Comparison of ENCODE assay signal across 1 cellular context in genomic region chr19:35040826-35041547, GRCh38.
TF ChIP-seq lines count a peak whose summit lies in the region.

No MANE protein-coding gene starts in this region.

TF ChIP-seq in HepG2, 621 proteins besides CTCF, POLR2A, EP300 and RAD21 (continued from another document and continues in another):
- TF ChIP-seq, protein P1, sequence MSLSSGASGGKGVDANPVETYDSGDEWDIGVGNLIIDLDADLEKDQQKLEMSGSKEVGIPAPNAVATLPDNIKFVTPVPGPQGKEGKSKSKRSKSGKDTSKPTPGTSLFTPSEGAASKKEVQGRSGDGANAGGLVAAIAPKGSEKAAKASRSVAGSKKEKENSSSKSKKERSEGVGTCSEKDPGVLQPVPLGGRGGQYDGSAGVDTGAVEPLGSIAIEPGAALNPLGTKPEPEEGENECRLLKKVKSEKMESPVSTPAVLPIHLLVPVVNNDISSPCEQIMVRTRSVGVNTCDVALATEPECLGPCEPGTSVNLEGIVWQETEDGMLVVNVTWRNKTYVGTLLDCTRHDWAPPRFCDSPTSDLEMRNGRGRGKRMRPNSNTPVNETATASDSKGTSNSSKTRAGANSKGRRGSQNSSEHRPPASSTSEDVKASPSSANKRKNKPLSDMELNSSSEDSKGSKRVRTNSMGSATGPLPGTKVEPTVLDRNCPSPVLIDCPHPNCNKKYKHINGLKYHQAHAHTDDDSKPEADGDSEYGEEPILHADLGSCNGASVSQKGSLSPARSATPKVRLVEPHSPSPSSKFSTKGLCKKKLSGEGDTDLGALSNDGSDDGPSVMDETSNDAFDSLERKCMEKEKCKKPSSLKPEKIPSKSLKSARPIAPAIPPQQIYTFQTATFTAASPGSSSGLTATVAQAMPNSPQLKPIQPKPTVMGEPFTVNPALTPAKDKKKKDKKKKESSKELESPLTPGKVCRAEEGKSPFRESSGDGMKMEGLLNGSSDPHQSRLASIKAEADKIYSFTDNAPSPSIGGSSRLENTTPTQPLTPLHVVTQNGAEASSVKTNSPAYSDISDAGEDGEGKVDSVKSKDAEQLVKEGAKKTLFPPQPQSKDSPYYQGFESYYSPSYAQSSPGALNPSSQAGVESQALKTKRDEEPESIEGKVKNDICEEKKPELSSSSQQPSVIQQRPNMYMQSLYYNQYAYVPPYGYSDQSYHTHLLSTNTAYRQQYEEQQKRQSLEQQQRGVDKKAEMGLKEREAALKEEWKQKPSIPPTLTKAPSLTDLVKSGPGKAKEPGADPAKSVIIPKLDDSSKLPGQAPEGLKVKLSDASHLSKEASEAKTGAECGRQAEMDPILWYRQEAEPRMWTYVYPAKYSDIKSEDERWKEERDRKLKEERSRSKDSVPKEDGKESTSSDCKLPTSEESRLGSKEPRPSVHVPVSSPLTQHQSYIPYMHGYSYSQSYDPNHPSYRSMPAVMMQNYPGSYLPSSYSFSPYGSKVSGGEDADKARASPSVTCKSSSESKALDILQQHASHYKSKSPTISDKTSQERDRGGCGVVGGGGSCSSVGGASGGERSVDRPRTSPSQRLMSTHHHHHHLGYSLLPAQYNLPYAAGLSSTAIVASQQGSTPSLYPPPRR (CRISPR knock-in tag; IDR thresholded peaks at IDR 0.05; ENCODE audit: borderline replicate concordance), result peak; percentile 95
- TF ChIP-seq CEBPG (CRISPR knock-in tag; IDR thresholded peaks at IDR 0.05) (no peak), RNF2 (conservative IDR thresholded peaks at IDR 0.05; ENCODE audit: low read depth) (no peak), PHF8 (CRISPR knock-in tag; IDR thresholded peaks at IDR 0.05) (peak; percentile 63; the same call in 1 of the 2 replicates), ZNF33A (CRISPR knock-in tag; IDR thresholded peaks at IDR 0.05; ENCODE audit: borderline replicate concordance) (peak; percentile 90), PAWR (CRISPR knock-in tag; IDR thresholded peaks at IDR 0.05; ENCODE audit: borderline replicate concordance) (0 out of 2 replicates have a peak, but pooled peaks have one; percentile 15), THAP11 (CRISPR knock-in tag; IDR thresholded peaks at IDR 0.05) (peak; percentile 74), ZNF644 (CRISPR knock-in tag; IDR thresholded peaks at IDR 0.05; ENCODE audit: low read depth) (peak; percentile 16; the same call in 1 of the 2 replicates), ZNF234 (CRISPR knock-in tag; conservative IDR thresholded peaks at IDR 0.05) (peak; percentile 71; the same call in 1 of the 2 replicates), HDAC1 (CRISPR knock-in tag; IDR thresholded peaks at IDR 0.05) (peak; percentile 99), ZNF740 (CRISPR knock-in tag; IDR thresholded peaks at IDR 0.05) (peak; percentile 20; the same call in 1 of the 2 replicates), PBX2 (CRISPR knock-in tag; IDR thresholded peaks at IDR 0.05) (no peak), HMGXB3 (CRISPR knock-in tag; IDR thresholded peaks at IDR 0.05; ENCODE audit: borderline replicate concordance) (peak; percentile 39), ZNF12 (CRISPR knock-in tag; IDR thresholded peaks at IDR 0.05) (no peak; the same call in 1 of the 2 replicates), MTERF4 (CRISPR knock-in tag; IDR thresholded peaks at IDR 0.05) (peak; percentile 52; the same call in 1 of the 2 replicates), ZNF652 (CRISPR knock-in tag; IDR thresholded peaks at IDR 0.05; ENCODE audit: borderline replicate concordance, low read depth) (no peak), HDAC6 (IDR thresholded peaks at IDR 0.05; ENCODE audit: low read depth, low read length) (no peak), SUZ12 (IDR thresholded peaks at IDR 0.05; ENCODE audit: low read depth, low read length) (no peak), ZNF83 (CRISPR knock-in tag; IDR thresholded peaks at IDR 0.05; ENCODE audit: borderline replicate concordance) (no peak), ZNF337 (CRISPR knock-in tag; IDR thresholded peaks at IDR 0.05; ENCODE audit: borderline replicate concordance, low read depth) (peak; percentile 82; the same call in 1 of the 2 replicates), TBX2 (CRISPR knock-in tag; IDR thresholded peaks at IDR 0.05; ENCODE audit: borderline replicate concordance) (peak; percentile 99), ZNF207 (IDR thresholded peaks at IDR 0.05; ENCODE audit: borderline replicate concordance) (no peak), FOXA3 (CRISPR knock-in tag; IDR thresholded peaks at IDR 0.05) (peak; percentile 92), ZNF597 (CRISPR knock-in tag; IDR thresholded peaks at IDR 0.05) (no peak), FOXJ3 (CRISPR knock-in tag; IDR thresholded peaks at IDR 0.05; ENCODE audit: borderline replicate concordance) (peak; percentile 91; the same call in 1 of the 2 replicates), NAIF1 (CRISPR knock-in tag; IDR thresholded peaks at IDR 0.05; ENCODE audit: borderline replicate concordance) (peak; percentile 89; the same call in 1 of the 2 replicates), ZNF543 (CRISPR knock-in tag; IDR thresholded peaks at IDR 0.05) (peak; percentile 20; the same call in 1 of the 2 replicates), RARG (CRISPR knock-in tag; IDR thresholded peaks at IDR 0.05; ENCODE audit: low read depth) (no peak), ELF1 (CRISPR knock-in tag; IDR thresholded peaks at IDR 0.05) (peak; percentile 79), ZFP36L1 (CRISPR knock-in tag; IDR thresholded peaks at IDR 0.05) (peak; percentile 87; the same call in 1 of the 2 replicates), BHLHE40 (IDR thresholded peaks at IDR 0.05; ENCODE audit: low read length) (peak; percentile 86), ETS1 (CRISPR knock-in tag; IDR thresholded peaks at IDR 0.05) (no peak; the same call in 1 of the 2 replicates), AGO1 (IDR thresholded peaks at IDR 0.05; ENCODE audit: low read depth, low read length, poor library complexity, severe bottlenecking) (peak; percentile 60), MTA3 (CRISPR knock-in tag; IDR thresholded peaks at IDR 0.05) (no peak), NCOA1 (CRISPR knock-in tag; IDR thresholded peaks at IDR 0.05) (no peak), KDM4B (CRISPR knock-in tag; IDR thresholded peaks at IDR 0.05) (no peak), KLF12 (CRISPR knock-in tag; IDR thresholded peaks at IDR 0.05; ENCODE audit: borderline replicate concordance) (no peak), SIX1 (CRISPR knock-in tag; IDR thresholded peaks at IDR 0.05; ENCODE audit: borderline replicate concordance) (peak; percentile 59; the same call in 1 of the 2 replicates), ZNF329 (CRISPR knock-in tag; IDR thresholded peaks at IDR 0.05; ENCODE audit: low read depth) (peak; percentile 84), ATM (IDR thresholded peaks at IDR 0.05; ENCODE audit: borderline replicate concordance) (no peak), ASH2L (IDR thresholded peaks at IDR 0.05; ENCODE audit: insufficient read length, low read depth, low read length) (no peak), ZNF263 (CRISPR knock-in tag; IDR thresholded peaks at IDR 0.05) (peak; percentile 68; the same call in 1 of the 2 replicates), ZZZ3 (CRISPR knock-in tag; IDR thresholded peaks at IDR 0.05; ENCODE audit: borderline replicate concordance) (0 out of 2 replicates have a peak, but pooled peaks have one; percentile 14)
- TF ChIP-seq, protein P2, sequence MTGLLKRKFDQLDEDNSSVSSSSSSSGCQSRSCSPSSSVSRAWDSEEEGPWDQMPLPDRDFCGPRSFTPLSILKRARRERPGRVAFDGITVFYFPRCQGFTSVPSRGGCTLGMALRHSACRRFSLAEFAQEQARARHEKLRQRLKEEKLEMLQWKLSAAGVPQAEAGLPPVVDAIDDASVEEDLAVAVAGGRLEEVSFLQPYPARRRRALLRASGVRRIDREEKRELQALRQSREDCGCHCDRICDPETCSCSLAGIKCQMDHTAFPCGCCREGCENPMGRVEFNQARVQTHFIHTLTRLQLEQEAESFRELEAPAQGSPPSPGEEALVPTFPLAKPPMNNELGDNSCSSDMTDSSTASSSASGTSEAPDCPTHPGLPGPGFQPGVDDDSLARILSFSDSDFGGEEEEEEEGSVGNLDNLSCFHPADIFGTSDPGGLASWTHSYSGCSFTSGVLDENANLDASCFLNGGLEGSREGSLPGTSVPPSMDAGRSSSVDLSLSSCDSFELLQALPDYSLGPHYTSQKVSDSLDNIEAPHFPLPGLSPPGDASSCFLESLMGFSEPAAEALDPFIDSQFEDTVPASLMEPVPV (CRISPR knock-in tag; IDR thresholded peaks at IDR 0.05), result peak; percentile 95
- TF ChIP-seq, protein P3, sequence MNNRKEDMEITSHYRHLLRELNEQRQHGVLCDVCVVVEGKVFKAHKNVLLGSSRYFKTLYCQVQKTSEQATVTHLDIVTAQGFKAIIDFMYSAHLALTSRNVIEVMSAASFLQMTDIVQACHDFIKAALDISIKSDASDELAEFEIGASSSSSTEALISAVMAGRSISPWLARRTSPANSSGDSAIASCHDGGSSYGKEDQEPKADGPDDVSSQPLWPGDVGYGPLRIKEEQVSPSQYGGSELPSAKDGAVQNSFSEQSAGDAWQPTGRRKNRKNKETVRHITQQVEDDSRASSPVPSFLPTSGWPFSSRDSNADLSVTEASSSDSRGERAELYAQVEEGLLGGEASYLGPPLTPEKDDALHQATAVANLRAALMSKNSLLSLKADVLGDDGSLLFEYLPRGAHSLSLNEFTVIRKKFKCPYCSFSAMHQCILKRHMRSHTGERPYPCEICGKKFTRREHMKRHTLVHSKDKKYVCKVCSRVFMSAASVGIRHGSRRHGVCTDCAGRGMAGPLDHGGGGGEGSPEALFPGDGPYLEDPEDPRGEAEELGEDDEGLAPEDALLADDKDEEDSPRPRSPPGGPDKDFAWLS (CRISPR knock-in tag; IDR thresholded peaks at IDR 0.05; ENCODE audit: borderline replicate concordance), result no peak; the same call in 1 of the 2 replicates
